Comparison of ENCODE assay signal across 9 cellular contexts in the genomic region with DNA sequence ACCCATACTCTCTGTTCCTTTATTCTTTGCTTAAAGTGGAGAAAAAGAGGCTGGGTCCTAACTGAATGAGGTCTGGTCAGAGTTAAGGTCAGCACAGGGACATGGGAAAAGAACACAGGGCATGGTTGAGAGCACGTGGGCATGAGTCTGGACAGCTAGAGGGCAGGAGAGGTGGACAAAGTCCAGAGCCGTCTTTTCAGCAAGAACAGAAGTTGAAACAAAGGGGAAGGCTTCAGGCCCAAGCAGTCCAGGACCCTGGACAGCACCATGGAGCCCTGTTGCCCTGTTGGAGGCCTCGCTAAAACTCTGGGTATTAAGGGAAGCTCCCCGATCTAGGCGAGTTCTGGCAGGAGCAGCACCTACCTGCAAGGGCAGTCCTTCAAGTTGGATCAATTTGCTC. TPM values are rescaled to one million over a fixed set of nuclear protein-coding genes. Genes with fewer than 3 reads are reported as not detected.
DNase-seq lines count a peak whose midpoint lies in the region; ATAC-seq and TF ChIP-seq lines count a peak whose summit lies in the region.
"Had no signal": no experiment of that assay in that cellular context is flagged by ENCODE, and none has a peak within 500 bp of the region (broad histone marks: within the 10 kb centered on the region; RNA-seq: fewer than 3 reads in every experiment).

No MANE protein-coding gene starts in this region.

- TF ChIP-seq CTCF in MCF 10A (IDR thresholded peaks at IDR 0.05; ENCODE audit: unreplicated experiment), result no peak
- TF ChIP-seq CTCF in breast epithelium (IDR thresholded peaks at IDR 0.05), result no peak
- no peak for TF ChIP-seq CTCF in WTC11 (IDR thresholded peaks at IDR 0.05)

- no peak for TF ChIP-seq POLR2A in breast epithelium (IDR thresholded peaks at IDR 0.05)

- H3K36me3 ChIP-seq in breast epithelium, result no peaks in the 10 kb centered on the region

- H3K27me3 ChIP-seq in breast epithelium, result no peaks in the 10 kb centered on the region

- intact Hi-C loops in MCF 10A (cut with micrococcal nuclease) (no loop called here), breast epithelium (cut with DNase I; ENCODE audit: low total_unique reads) (no loop called here), left ventricle myocardium superior (cut with micrococcal nuclease) (no loop called here), posterior cingulate gyrus (cut with DNase I) (no loop called here)

- H3K4me1 Mint-ChIP-seq in MCF 10A (ENCODE audit: insufficient read depth, unreplicated experiment) (no peaks in the 10 kb centered on the region), WTC11 (no peaks in the 10 kb centered on the region)

- no peak overlapping the region for H3K4me3 Mint-ChIP-seq in MCF 10A (ENCODE audit: unreplicated experiment)
- H3K4me3 Mint-ChIP-seq in WTC11, result no peak overlapping the region

- no peaks in the 10 kb centered on the region for H3K9me3 ChIP-seq in breast epithelium

- H3K27me3 Mint-ChIP-seq in MCF 10A (ENCODE audit: insufficient read depth, unreplicated experiment) (no peaks in the 10 kb centered on the region), WTC11 (ENCODE audit: low read depth) (no peaks in the 10 kb centered on the region)

- H3K9me3 Mint-ChIP-seq in MCF 10A (ENCODE audit: unreplicated experiment) (no peaks in the 10 kb centered on the region), WTC11 (no peaks in the 10 kb centered on the region)

- H3K27ac ChIP-seq in breast epithelium, result no peak overlapping the region

- no TSS peak for BruUV-seq in MCF 10A (replicated peaks; lab: Mats Ljungman, UMichigan)

- H3K36me3 Mint-ChIP-seq in MCF 10A (ENCODE audit: insufficient read depth, unreplicated experiment) (peaks cover 6% of the 10 kb centered on the region), WTC11 (peaks cover 27% of the 10 kb centered on the region)

- POLR2A ChIA-PET in MCF 10A (lab: Yijun Ruan, JAX), result interaction anchor here (1.1 kb wide), 1 partner anchor 12 kb away, joined by 12 read pairs; no protein-coding TSS in a partner anchor
- POLR2A ChIA-PET in WTC11 (lab: Charles Lee), result interaction anchor here (0.7 kb wide), 1 partner anchor 43 kb away, joined by 5 read pairs; no protein-coding TSS in a partner anchor

- ATAC-seq in WTC11, result peak; percentile 95
- peak; percentile 30 for ATAC-seq in left ventricle myocardium superior
- ATAC-seq in GM18873 (IDR thresholded peaks at IDR 0.05; ENCODE audit: low FRiP score, unreplicated experiment), result no peak

- H3K4me3 ChIP-seq in breast epithelium, result no peak overlapping the region

- CTCF ChIA-PET in MCF 10A (lab: Yijun Ruan, JAX) (interaction anchor here (0.6 to 1.5 kb wide), 3 partner anchors 28 to 689 kb away, joined by 3 to 9 read pairs (median 3); a partner anchor contains a TSS), WTC11 (lab: Charles Lee) (interaction anchor here (1.0 to 1.3 kb wide), 2 partner anchors 51 to 258 kb away, joined by 3 to 4 read pairs; a partner anchor contains a TSS)

- no peaks in the 10 kb centered on the region for H3K4me1 ChIP-seq in breast epithelium

- DNase-seq in MCF 10A (ENCODE audit: unreplicated experiment), result peak; percentile 45
- no peak for DNase-seq in breast epithelium (ENCODE audit: low spot score in 2 of 2)
- DNase-seq in WTC11 (ENCODE audit: low spot score), result peak; percentile 70
- DNase-seq in left ventricle myocardium superior, result peak; percentile 45
- peak; percentile 34 for DNase-seq in stimulated activated CD8-positive, alpha-beta memory T cell treated with anti-CD3 and anti-CD28 coated beads, Interleukin-4, amount 100 ng/mL, for 48 hours
- no peak for DNase-seq in posterior cingulate gyrus
- DNase-seq in NOMO-1 treated with dmso at 0.1 percent for 144 hours (lab: John Stamatoyannopoulos, UW; ENCODE audit: unreplicated experiment), result no peak
- DNase-seq: NCI-H2171 treated with DMSO at 0.1 percent for 48 hours had no signal

- H3K27ac Mint-ChIP-seq in MCF 10A (ENCODE audit: low read depth, unreplicated experiment) (no peak overlapping the region), WTC11 (no peak overlapping the region)

TF ChIP-seq in WTC11, 78 proteins besides CTCF, POLR2A, EP300 and RAD21 (continues in another document):
- TF ChIP-seq, protein P1, sequence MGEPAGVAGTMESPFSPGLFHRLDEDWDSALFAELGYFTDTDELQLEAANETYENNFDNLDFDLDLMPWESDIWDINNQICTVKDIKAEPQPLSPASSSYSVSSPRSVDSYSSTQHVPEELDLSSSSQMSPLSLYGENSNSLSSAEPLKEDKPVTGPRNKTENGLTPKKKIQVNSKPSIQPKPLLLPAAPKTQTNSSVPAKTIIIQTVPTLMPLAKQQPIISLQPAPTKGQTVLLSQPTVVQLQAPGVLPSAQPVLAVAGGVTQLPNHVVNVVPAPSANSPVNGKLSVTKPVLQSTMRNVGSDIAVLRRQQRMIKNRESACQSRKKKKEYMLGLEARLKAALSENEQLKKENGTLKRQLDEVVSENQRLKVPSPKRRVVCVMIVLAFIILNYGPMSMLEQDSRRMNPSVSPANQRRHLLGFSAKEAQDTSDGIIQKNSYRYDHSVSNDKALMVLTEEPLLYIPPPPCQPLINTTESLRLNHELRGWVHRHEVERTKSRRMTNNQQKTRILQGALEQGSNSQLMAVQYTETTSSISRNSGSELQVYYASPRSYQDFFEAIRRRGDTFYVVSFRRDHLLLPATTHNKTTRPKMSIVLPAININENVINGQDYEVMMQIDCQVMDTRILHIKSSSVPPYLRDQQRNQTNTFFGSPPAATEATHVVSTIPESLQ (CRISPR knock-in tag; IDR thresholded peaks at IDR 0.05), result no peak
- TF ChIP-seq ATF1 (CRISPR knock-in tag; IDR thresholded peaks at IDR 0.05) (no peak), FOXK1 (CRISPR knock-in tag; IDR thresholded peaks at IDR 0.05) (peak; percentile 50; the same call in 1 of the 2 replicates), SMAD3 (CRISPR knock-in tag; IDR thresholded peaks at IDR 0.05; ENCODE audit: borderline replicate concordance) (0 out of 2 replicates have a peak, but pooled peaks have one; percentile 45), RORB (CRISPR knock-in tag; IDR thresholded peaks at IDR 0.05) (no peak), IRF2 (CRISPR knock-in tag; IDR thresholded peaks at IDR 0.05; ENCODE audit: borderline replicate concordance, low read depth) (no peak), NFE2L1 (CRISPR knock-in tag; IDR thresholded peaks at IDR 0.05) (no peak), PRRX2 (CRISPR knock-in tag; IDR thresholded peaks at IDR 0.05) (no peak), CBFB (CRISPR knock-in tag; IDR thresholded peaks at IDR 0.05; ENCODE audit: low read depth) (no peak), CREM (CRISPR knock-in tag; IDR thresholded peaks at IDR 0.05) (no peak), ELF4 (CRISPR knock-in tag; IDR thresholded peaks at IDR 0.05; ENCODE audit: low read depth) (no peak), SP1 (CRISPR knock-in tag; conservative IDR thresholded peaks at IDR 0.05) (no peak), ZBTB21 (CRISPR knock-in tag; IDR thresholded peaks at IDR 0.05; ENCODE audit: borderline replicate concordance) (no peak), ZNF232 (CRISPR knock-in tag; IDR thresholded peaks at IDR 0.05) (0 out of 2 replicates have a peak, but pooled peaks have one; percentile 40), MYBL2 (CRISPR knock-in tag; IDR thresholded peaks at IDR 0.05) (0 out of 2 replicates have a peak, but pooled peaks have one; percentile 23), SMAD4 (CRISPR knock-in tag; IDR thresholded peaks at IDR 0.05) (no peak)
- TF ChIP-seq, protein P2, sequence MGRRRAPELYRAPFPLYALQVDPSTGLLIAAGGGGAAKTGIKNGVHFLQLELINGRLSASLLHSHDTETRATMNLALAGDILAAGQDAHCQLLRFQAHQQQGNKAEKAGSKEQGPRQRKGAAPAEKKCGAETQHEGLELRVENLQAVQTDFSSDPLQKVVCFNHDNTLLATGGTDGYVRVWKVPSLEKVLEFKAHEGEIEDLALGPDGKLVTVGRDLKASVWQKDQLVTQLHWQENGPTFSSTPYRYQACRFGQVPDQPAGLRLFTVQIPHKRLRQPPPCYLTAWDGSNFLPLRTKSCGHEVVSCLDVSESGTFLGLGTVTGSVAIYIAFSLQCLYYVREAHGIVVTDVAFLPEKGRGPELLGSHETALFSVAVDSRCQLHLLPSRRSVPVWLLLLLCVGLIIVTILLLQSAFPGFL (CRISPR knock-in tag; IDR thresholded peaks at IDR 0.05; ENCODE audit: borderline replicate concordance), result no peak
- TF ChIP-seq, protein P3, sequence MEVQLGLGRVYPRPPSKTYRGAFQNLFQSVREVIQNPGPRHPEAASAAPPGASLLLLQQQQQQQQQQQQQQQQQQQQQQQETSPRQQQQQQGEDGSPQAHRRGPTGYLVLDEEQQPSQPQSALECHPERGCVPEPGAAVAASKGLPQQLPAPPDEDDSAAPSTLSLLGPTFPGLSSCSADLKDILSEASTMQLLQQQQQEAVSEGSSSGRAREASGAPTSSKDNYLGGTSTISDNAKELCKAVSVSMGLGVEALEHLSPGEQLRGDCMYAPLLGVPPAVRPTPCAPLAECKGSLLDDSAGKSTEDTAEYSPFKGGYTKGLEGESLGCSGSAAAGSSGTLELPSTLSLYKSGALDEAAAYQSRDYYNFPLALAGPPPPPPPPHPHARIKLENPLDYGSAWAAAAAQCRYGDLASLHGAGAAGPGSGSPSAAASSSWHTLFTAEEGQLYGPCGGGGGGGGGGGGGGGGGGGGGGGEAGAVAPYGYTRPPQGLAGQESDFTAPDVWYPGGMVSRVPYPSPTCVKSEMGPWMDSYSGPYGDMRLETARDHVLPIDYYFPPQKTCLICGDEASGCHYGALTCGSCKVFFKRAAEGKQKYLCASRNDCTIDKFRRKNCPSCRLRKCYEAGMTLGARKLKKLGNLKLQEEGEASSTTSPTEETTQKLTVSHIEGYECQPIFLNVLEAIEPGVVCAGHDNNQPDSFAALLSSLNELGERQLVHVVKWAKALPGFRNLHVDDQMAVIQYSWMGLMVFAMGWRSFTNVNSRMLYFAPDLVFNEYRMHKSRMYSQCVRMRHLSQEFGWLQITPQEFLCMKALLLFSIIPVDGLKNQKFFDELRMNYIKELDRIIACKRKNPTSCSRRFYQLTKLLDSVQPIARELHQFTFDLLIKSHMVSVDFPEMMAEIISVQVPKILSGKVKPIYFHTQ (CRISPR knock-in tag; IDR thresholded peaks at IDR 0.05), result no peak

RNA-seq across cellular contexts. Expression of a gene that starts 50.7 kb away (rescaled TPM):
- total RNA-seq in MCF 10A (2022) (4.4 and 6.6 TPM in 2 replicates), breast epithelium (1 to 10 TPM; 5.2 to 7.9 (median 6.7) TPM), WTC11 (2021) (3.1 to 4.1 TPM (median 3.3 TPM) in 3 replicates), left ventricle myocardium superior (0.45 TPM)

RNA-seq across cellular contexts. Expression of a gene that starts 56.4 kb away (rescaled TPM):
- total RNA-seq in MCF 10A (2022), result 3.6 and 3.8 TPM in 2 replicates
- 10 to 100 TPM in 2 of 3 donors, 1 to 10 TPM in 1; 4.0 to 10.7 (median 10.2) TPM for total RNA-seq in breast epithelium
- 104 to 117 TPM (median 112 TPM) in 3 replicates for total RNA-seq in WTC11 (2021)
- total RNA-seq in left ventricle myocardium superior, result 4.7 TPM

Comparison
In these comparisons a context has a peak if more than half of its experiments do, and no peak if none do; other contexts are left out.
1. DNase-seq: peak in MCF 10A (single experiment), WTC11 (single experiment), left ventricle myocardium superior (single experiment) and stimulated activated CD8-positive, alpha-beta memory T cell treated with anti-CD3 and anti-CD28 coated beads, Interleukin-4, amount 100 ng/mL, for 48 hours (single experiment); none in breast epithelium (0 of 2), posterior cingulate gyrus (0 of 10) and NOMO-1 treated with dmso at 0.1 percent for 144 hours (single experiment).